ENCODE assay signal across 14 cellular contexts in the genomic region with DNA sequence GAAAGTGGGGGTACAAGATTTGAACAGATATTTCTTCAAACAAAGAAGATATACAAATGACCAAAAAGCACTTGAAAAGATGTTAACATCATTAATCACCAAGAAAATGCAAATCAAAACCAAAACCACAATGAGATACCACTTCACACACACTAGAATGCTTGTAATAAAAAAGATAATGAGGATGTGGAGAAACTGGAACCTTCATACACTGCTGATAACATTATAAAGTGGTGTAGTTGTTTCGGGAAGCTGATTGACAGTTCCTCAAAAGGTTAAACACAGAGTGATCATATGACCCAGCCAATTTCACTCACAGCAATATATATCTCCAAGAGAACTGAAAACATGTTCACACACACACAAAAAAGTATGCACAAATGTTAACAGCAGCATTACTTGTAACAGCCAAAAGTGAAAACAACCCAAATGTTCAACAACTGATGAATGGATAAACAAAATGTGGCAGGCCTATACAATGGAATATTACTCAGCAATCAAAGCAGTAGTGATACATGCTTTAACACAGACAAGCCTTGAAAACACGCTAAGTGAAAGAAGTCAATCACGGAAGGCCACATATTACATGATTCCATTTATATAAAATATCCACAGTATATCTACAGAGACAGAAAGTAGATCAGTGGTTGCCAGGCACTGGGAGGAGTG. TPM values are rescaled to one million over a fixed set of nuclear protein-coding genes. Genes with fewer than 3 reads are reported as not detected.
DNase-seq lines count a peak whose midpoint lies in the region; ATAC-seq, FAIRE-seq and TF ChIP-seq lines count a peak whose summit lies in the region.
"Had no signal": no experiment of that assay in that cellular context is flagged by ENCODE, and none has a peak within 500 bp of the region (broad histone marks: within the 10 kb centered on the region; RNA-seq: fewer than 3 reads in every experiment).

No MANE protein-coding gene starts in this region.

- H3K27ac ChIP-seq in naive thymus-derived CD4-positive, alpha-beta T cell (ENCODE audit: low read depth, low read length) = no peak overlapping the region
- no peak overlapping the region for H3K27ac ChIP-seq in GM23338 (ENCODE audit: low read depth)

- FAIRE-seq in GM19239 (lab: Jason Lieb, UNC) = peak; percentile 44
- FAIRE-seq: D721Med had no signal

- no peak overlapping the region for H3K4me2 ChIP-seq in GM23338

- POLR2A ChIA-PET in activated CD8-positive, alpha-beta T cell treated with anti-CD3 and anti-CD28 coated beads, Interleukin-2, amount 10 ng/mL, durations not matched to agents 7 days and 5 days (lab: Charles Lee) = no interaction called here
- POLR2A ChIA-PET in naive thymus-derived CD4-positive, alpha-beta T cell (lab: Charles Lee) = no interaction called here

- H2AFZ ChIP-seq in GM23338 = no peak overlapping the region

- no peak for DNase-seq in activated CD4-positive, CD25-positive, alpha-beta regulatory T cell treated with anti-CD3 and anti-CD28 coated beads, Interleukin-2, amount 50 U/mL, for 72 hours
- DNase-seq in GM19239 (ENCODE audit: insufficient read length, low spot score) (no peak), GM23338 (ENCODE audit: low spot score) (no peak), NCI-H526 treated with DMSO at 0.1 percent for 48 hours (lab: John Stamatoyannopoulos, UW) (no peak), H4 (ENCODE audit: low spot score) (no peak)
- DNase-seq in activated CD8-positive, alpha-beta T cell treated with anti-CD3 and anti-CD28 coated beads, Interleukin-2, amount 10 ng/mL, durations not matched to agents 7 days and 5 days = no peak
- no peak for DNase-seq in naive thymus-derived CD4-positive, alpha-beta T cell
- DNase-seq: effector CD4-positive, alpha-beta T cell; NCI-H1048; occipital lobe; PC-3 had no signal

- H3K9me2 ChIP-seq in GM23338 (ENCODE audit: insufficient read depth) = no peaks in the 10 kb centered on the region

- intact Hi-C loops in naive thymus-derived CD4-positive, alpha-beta T cell (cut with micrococcal nuclease) = loop anchor here in 1 of 2 donors (1.0 kb wide), 1 partner anchor 38 kb away; no protein-coding TSS in a partner anchor

- no peaks in the 10 kb centered on the region for H3K4me1 ChIP-seq in naive thymus-derived CD4-positive, alpha-beta T cell (ENCODE audit: control insufficient read depth in 2 of 2, insufficient read depth in 2 of 2, low read length in 2 of 2)
- H3K4me1 ChIP-seq in GM23338 (ENCODE audit: insufficient read depth) = no peaks in the 10 kb centered on the region

- H3F3A ChIP-seq in GM23338 (replicated peaks; ENCODE audit: low read depth) = no peaks in the 10 kb centered on the region

- CTCF ChIA-PET in activated CD8-positive, alpha-beta T cell treated with anti-CD3 and anti-CD28 coated beads, Interleukin-2, amount 10 ng/mL, durations not matched to agents 7 days and 5 days (lab: Charles Lee) = interaction anchor here (1.2 to 2.2 kb wide), 2 partner anchors 10 to 17 kb away, joined by 3 to 10 read pairs; no protein-coding TSS in a partner anchor
- CTCF ChIA-PET in naive thymus-derived CD4-positive, alpha-beta T cell (lab: Charles Lee) = interaction anchor here (0.6 kb wide), 1 partner anchor 41 kb away, joined by 5 read pairs; no protein-coding TSS in a partner anchor

- no peaks in the 10 kb centered on the region for H3K27me3 ChIP-seq in naive thymus-derived CD4-positive, alpha-beta T cell (ENCODE audit: control insufficient read depth in 2 of 2, insufficient read depth in 2 of 2, low read length in 2 of 2)
- no peaks in the 10 kb centered on the region for H3K27me3 ChIP-seq in GM23338 (ENCODE audit: insufficient read depth)
- H3K27me3 ChIP-seq: tibial nerve had no signal

- no peaks in the 10 kb centered on the region for H3K9me3 Mint-ChIP-seq in activated CD8-positive, alpha-beta T cell treated with anti-CD3 and anti-CD28 coated beads, Interleukin-2, amount 10 ng/mL, durations not matched to agents 7 days and 5 days (ENCODE audit: insufficient read depth)
- no peaks in the 10 kb centered on the region for H3K9me3 Mint-ChIP-seq in naive thymus-derived CD4-positive, alpha-beta T cell
- no peaks in the 10 kb centered on the region for H3K9me3 Mint-ChIP-seq in GM23338

- H4K20me1 ChIP-seq in GM23338 (replicated peaks; ENCODE audit: insufficient read depth) = peaks cover 34% of the 10 kb centered on the region

- peaks cover 0 to 36% (median 3%) of the 10 kb centered on the region in 3 experiments for H3K36me3 ChIP-seq in naive thymus-derived CD4-positive, alpha-beta T cell (ENCODE audit: control insufficient read depth in 2 of 3, insufficient read depth in 3 of 3, low read length in 3 of 3)
- H3K36me3 ChIP-seq in GM23338 (ENCODE audit: insufficient read depth) = 0 out of 2 replicates have a peak, but pooled peaks cover 4% of the 10 kb centered on the region

- no peaks in the 10 kb centered on the region for H3K9me3 ChIP-seq in naive thymus-derived CD4-positive, alpha-beta T cell (ENCODE audit: control insufficient read depth in 2 of 3, low read length in 3 of 3)
- H3K9me3 ChIP-seq: tibial nerve had no signal

- TF ChIP-seq CTCF in GM23338 (conservative IDR thresholded peaks at IDR 0.05; ENCODE audit: low read depth in 2 of 2) = no peak

- H3K27ac Mint-ChIP-seq in activated CD8-positive, alpha-beta T cell treated with anti-CD3 and anti-CD28 coated beads, Interleukin-2, amount 10 ng/mL, durations not matched to agents 7 days and 5 days = peak overlapping the region; percentile 2
- peak overlapping the region in 6 of 9 donors; percentile 0 to 63 (median 57) for H3K27ac Mint-ChIP-seq in naive thymus-derived CD4-positive, alpha-beta T cell
- no peak overlapping the region for H3K27ac Mint-ChIP-seq in GM23338

- peaks cover 64% of the 10 kb centered on the region for H3K36me3 Mint-ChIP-seq in activated CD8-positive, alpha-beta T cell treated with anti-CD3 and anti-CD28 coated beads, Interleukin-2, amount 10 ng/mL, durations not matched to agents 7 days and 5 days (ENCODE audit: low read depth)
- peaks cover 8 to 49% (median 34%) of the 10 kb centered on the region in 5 donors for H3K36me3 Mint-ChIP-seq in naive thymus-derived CD4-positive, alpha-beta T cell
- peaks cover 31% of the 10 kb centered on the region; the same call in 2 of the 3 replicates for H3K36me3 Mint-ChIP-seq in GM23338 (ENCODE audit: low read depth)

- H3K79me2 ChIP-seq in GM23338 (replicated peaks; ENCODE audit: insufficient read depth) = peaks cover 85% of the 10 kb centered on the region

- no peak overlapping the region for H3K4me3 Mint-ChIP-seq in activated CD8-positive, alpha-beta T cell treated with anti-CD3 and anti-CD28 coated beads, Interleukin-2, amount 10 ng/mL, durations not matched to agents 7 days and 5 days
- H3K4me3 Mint-ChIP-seq in naive thymus-derived CD4-positive, alpha-beta T cell = peak overlapping the region in 3 of 10 donors; percentile 14 to 59 (median 17)
- H3K4me3 Mint-ChIP-seq in GM23338 = no peak overlapping the region

- peaks cover 28% of the 10 kb centered on the region for H3K4me1 Mint-ChIP-seq in activated CD8-positive, alpha-beta T cell treated with anti-CD3 and anti-CD28 coated beads, Interleukin-2, amount 10 ng/mL, durations not matched to agents 7 days and 5 days (ENCODE audit: low read depth)
- H3K4me1 Mint-ChIP-seq in naive thymus-derived CD4-positive, alpha-beta T cell = peaks cover 23 to 62% (median 45%) of the 10 kb centered on the region in 7 donors
- H3K4me1 Mint-ChIP-seq in GM23338 = no peaks in the 10 kb centered on the region

- no peaks in the 10 kb centered on the region for H3K27me3 Mint-ChIP-seq in activated CD8-positive, alpha-beta T cell treated with anti-CD3 and anti-CD28 coated beads, Interleukin-2, amount 10 ng/mL, durations not matched to agents 7 days and 5 days (ENCODE audit: low read depth)
- no peaks in the 10 kb centered on the region for H3K27me3 Mint-ChIP-seq in naive thymus-derived CD4-positive, alpha-beta T cell
- no peaks in the 10 kb centered on the region for H3K27me3 Mint-ChIP-seq in GM23338 (ENCODE audit: insufficient read depth, low read depth, poor library complexity)

- H3K4me3 ChIP-seq in naive thymus-derived CD4-positive, alpha-beta T cell (ENCODE audit: low read length) = no peak overlapping the region
- H3K4me3 ChIP-seq in GM23338 = no peak overlapping the region
- H3K4me3 ChIP-seq: tibial nerve had no signal

- peak; percentile 93 for ATAC-seq in activated CD4-positive, CD25-positive, alpha-beta regulatory T cell treated with anti-CD3 and anti-CD28 coated beads, Interleukin-2, amount 50 U/mL, for 24 hours
- peak; percentile 30 for ATAC-seq in activated CD8-positive, alpha-beta T cell treated with anti-CD3 and anti-CD28 coated beads, Interleukin-2, amount 10 ng/mL, durations not matched to agents 7 days and 5 days
- peak; percentile 63 for ATAC-seq in naive thymus-derived CD4-positive, alpha-beta T cell
- ATAC-seq in GM23338 = no peak
- ATAC-seq: PC-3 had no signal

TF ChIP-seq in GM23338, 12 proteins besides CTCF, POLR2A, EP300 and RAD21 (continues in another document):
- no peak for TF ChIP-seq ZNF114 (CRISPR knock-in tag; IDR thresholded peaks at IDR 0.05)

RNA-seq across cellular contexts. Expression of a gene that starts 15.1 kb away (rescaled TPM):
- total RNA-seq in activated CD8-positive, alpha-beta T cell treated with anti-CD3 and anti-CD28 coated beads, Interleukin-2, amount 10 ng/mL, durations not matched to agents 7 days and 5 days = 10 to 100 TPM; 78.7 to 84.1 TPM
- total RNA-seq in naive thymus-derived CD4-positive, alpha-beta T cell = 10 to 100 TPM; 56.3 to 98.8 (median 62.8) TPM
- polyA plus RNA-seq in naive thymus-derived CD4-positive, alpha-beta T cell = 10 to 100 TPM; 61.7 to 66.0 TPM
- total RNA-seq in GM23338 (2014; rRNA removed; shearing (Covaris generic)) = 56.0 and 56.7 TPM in 2 replicates
- 39.2 and 50.9 TPM in 2 replicates for polyA plus RNA-seq in GM23338 (2016; fragmentation: Nextera tagmentation; extraction: Ambion mirVana)
- 10.3 and 14.2 TPM in 2 replicates for total RNA-seq in H4 (2014; rRNA removed; shearing (Covaris generic))
